ENCODE assay signal across 13 cellular contexts in genomic region chr2:3495956-3496355, GRCh38. TPM values are rescaled to one million over a fixed set of nuclear protein-coding genes. Genes with fewer than 3 reads are reported as not detected.
DNase-seq lines count a peak whose midpoint lies in the region; ATAC-seq and TF ChIP-seq lines count a peak whose summit lies in the region.
"Had no signal": no experiment of that assay in that cellular context is flagged by ENCODE, and none has a peak within 500 bp of the region (broad histone marks: within the 10 kb centered on the region; RNA-seq: fewer than 3 reads in every experiment).

No MANE protein-coding gene starts in this region.

- ATAC-seq in heart left ventricle = no peak
- ATAC-seq in stimulated activated naive B cell treated with anti-CD40 and anti-IgM and Interleukin-4, amounts not matched to agents 10 μg/mL and 1 μg/mL and 100 μg/mL, for 72 hours (replicated peaks) = no peak
- no peak for ATAC-seq in GM19455 (IDR thresholded peaks at IDR 0.05; ENCODE audit: unreplicated experiment)
- ATAC-seq in psoas muscle = no peak
- ATAC-seq: GM23338 had no signal

- peak; percentile 43 for DNase-seq in right atrium auricular region (ENCODE audit: low spot score)
- no peak for DNase-seq in heart left ventricle
- DNase-seq in islet precursor cell = peak; percentile 8
- DNase-seq in neural progenitor cell (ENCODE audit: low spot score) = no peak
- no peak for DNase-seq in stimulated activated naive B cell treated with anti-CD40 and anti-IgM and Interleukin-4, amounts not matched to agents 10 μg/mL and 1 μg/mL and 100 μg/mL, for 72 hours
- no peak for DNase-seq in psoas muscle
- no peak for DNase-seq in activated CD4-positive, alpha-beta T cell treated with anti-CD3 and anti-CD28 coated beads, Interleukin-2, amount 50 U/mL, for 4 hours
- DNase-seq: Caco-2; CD4-positive, alpha-beta T cell; HCEC 1CT had no signal

- H3K36me3 Mint-ChIP-seq in neural progenitor cell = peaks cover 19% of the 10 kb centered on the region
- H3K36me3 Mint-ChIP-seq in stimulated activated naive B cell treated with anti-CD40 and anti-IgM and Interleukin-4, amounts not matched to agents 10 μg/mL and 1 μg/mL and 100 μg/mL, for 72 hours = peaks cover 30 to 45% of the 10 kb centered on the region in 2 donors

- no peak overlapping the region for H3K9ac ChIP-seq in neural progenitor cell

- 94 to 95% (median 94%) methylated on average over 11 of the region's 11 CpGs for WGBS in heart left ventricle, 4 donors
- WGBS in psoas muscle, 3 donors = 84 to 89% (median 88%) methylated on average over 11 of the region's 11 CpGs

- no peak for TF ChIP-seq POLR2A in heart left ventricle (IDR thresholded peaks at IDR 0.05)

- H3K27ac Mint-ChIP-seq in neural progenitor cell = peak overlapping the region; percentile 26
- H3K27ac Mint-ChIP-seq in stimulated activated naive B cell treated with anti-CD40 and anti-IgM and Interleukin-4, amounts not matched to agents 10 μg/mL and 1 μg/mL and 100 μg/mL, for 72 hours = peak overlapping the region; percentile 2
- H3K27ac Mint-ChIP-seq: CD4-positive, alpha-beta T cell; GM23338 had no signal

- no peak overlapping the region for H3K4me3 ChIP-seq in right atrium auricular region
- H3K4me3 ChIP-seq in heart left ventricle = no peak overlapping the region
- H3K4me3 ChIP-seq in neural progenitor cell = no peak overlapping the region
- H3K4me3 ChIP-seq in psoas muscle = no peak overlapping the region
- H3K4me3 ChIP-seq: GM23338 had no signal

- H3K27me3 Mint-ChIP-seq in neural progenitor cell (ENCODE audit: insufficient read depth, low read depth) = no peaks in the 10 kb centered on the region
- no peaks in the 10 kb centered on the region for H3K27me3 Mint-ChIP-seq in stimulated activated naive B cell treated with anti-CD40 and anti-IgM and Interleukin-4, amounts not matched to agents 10 μg/mL and 1 μg/mL and 100 μg/mL, for 72 hours
- H3K27me3 Mint-ChIP-seq: CD4-positive, alpha-beta T cell had no signal

- H2AFZ ChIP-seq in neural progenitor cell (replicated peaks) = no peak overlapping the region
- H2AFZ ChIP-seq: GM23338 had no signal

- H3K4me2 ChIP-seq in neural progenitor cell = no peak overlapping the region
- H3K4me2 ChIP-seq: GM23338 had no signal

- peaks cover 26% of the 10 kb centered on the region for H3K4me1 Mint-ChIP-seq in neural progenitor cell
- H3K4me1 Mint-ChIP-seq in stimulated activated naive B cell treated with anti-CD40 and anti-IgM and Interleukin-4, amounts not matched to agents 10 μg/mL and 1 μg/mL and 100 μg/mL, for 72 hours = no peaks in the 10 kb centered on the region

- H3K4me1 ChIP-seq in right atrium auricular region (peaks cover 0 to 13% of the 10 kb centered on the region in 2 donors), heart left ventricle (peaks cover 0 to 4% (median 0%) of the 10 kb centered on the region in 12 donors), neural progenitor cell (peaks cover 9% of the 10 kb centered on the region), psoas muscle (no peaks in the 10 kb centered on the region)
- H3K4me1 ChIP-seq: Caco-2 had no signal

- intact Hi-C loops in heart left ventricle (cut with DNase I) = no loop called here
- intact Hi-C loops in psoas muscle (cut with DNase I) = no loop called here

- H3K27ac ChIP-seq in right atrium auricular region = no peak overlapping the region
- no peak overlapping the region for H3K27ac ChIP-seq in heart left ventricle
- no peak overlapping the region for H3K27ac ChIP-seq in neural progenitor cell
- no peak overlapping the region for H3K27ac ChIP-seq in psoas muscle
- H3K27ac ChIP-seq: C4-2B had no signal

- no peaks in the 10 kb centered on the region for H4K20me1 ChIP-seq in neural progenitor cell (ENCODE audit: low read depth)

- H3F3A ChIP-seq in neural progenitor cell (ENCODE audit: low read depth) = peaks cover 6% of the 10 kb centered on the region

- H3K36me3 ChIP-seq in right atrium auricular region (peaks cover 56% of the 10 kb centered on the region), heart left ventricle (peaks cover 0 to 62% (median 58%) of the 10 kb centered on the region in 9 donors), neural progenitor cell (no peaks in the 10 kb centered on the region), psoas muscle (ENCODE audit: insufficient read depth in 1 of 2, low read depth in 1 of 2) (peaks cover 0 to 63% of the 10 kb centered on the region in 2 donors)

- H3K9me3 Mint-ChIP-seq in neural progenitor cell = no peaks in the 10 kb centered on the region
- no peaks in the 10 kb centered on the region for H3K9me3 Mint-ChIP-seq in stimulated activated naive B cell treated with anti-CD40 and anti-IgM and Interleukin-4, amounts not matched to agents 10 μg/mL and 1 μg/mL and 100 μg/mL, for 72 hours
- H3K9me3 Mint-ChIP-seq: CD4-positive, alpha-beta T cell; GM23338 had no signal

- no peaks in the 10 kb centered on the region for H3K79me2 ChIP-seq in neural progenitor cell (ENCODE audit: low read depth)

- H3K9me3 ChIP-seq in right atrium auricular region = no peaks in the 10 kb centered on the region
- no peaks in the 10 kb centered on the region for H3K9me3 ChIP-seq in heart left ventricle
- no peaks in the 10 kb centered on the region for H3K9me3 ChIP-seq in neural progenitor cell (ENCODE audit: low read depth)
- H3K9me3 ChIP-seq in psoas muscle = no peaks in the 10 kb centered on the region
- H3K9me3 ChIP-seq: Caco-2 had no signal

- TF ChIP-seq CTCF in right atrium auricular region (IDR thresholded peaks at IDR 0.05) (no peak), heart left ventricle (IDR thresholded peaks at IDR 0.05) (no peak), neural progenitor cell (IDR thresholded peaks at IDR 0.05) (no peak), psoas muscle (IDR thresholded peaks at IDR 0.05) (no peak)

- H3K4me3 Mint-ChIP-seq in neural progenitor cell = no peak overlapping the region
- no peak overlapping the region for H3K4me3 Mint-ChIP-seq in stimulated activated naive B cell treated with anti-CD40 and anti-IgM and Interleukin-4, amounts not matched to agents 10 μg/mL and 1 μg/mL and 100 μg/mL, for 72 hours
- H3K4me3 Mint-ChIP-seq: CD4-positive, alpha-beta T cell; GM23338 had no signal

- H3K27me3 ChIP-seq in right atrium auricular region (no peaks in the 10 kb centered on the region), heart left ventricle (no peaks in the 10 kb centered on the region), neural progenitor cell (no peaks in the 10 kb centered on the region), psoas muscle (ENCODE audit: insufficient read depth in 3 of 3, low read length in 2 of 3) (no peaks in the 10 kb centered on the region)

RNA-seq across cellular contexts. Expression of gene ADI1, which starts 23.4 kb away (rescaled TPM):
- total RNA-seq in right atrium auricular region (100 to 1,000 TPM; 130 to 184 TPM), heart left ventricle (100 to 1,000 TPM in 8 of 9 donors, 10 to 100 TPM in 1; 94.6 to 200 (median 172) TPM), neural progenitor cell (ENCODE audit: low replicate concordance) (19.0 and 29.3 TPM in 2 replicates), psoas muscle (100 to 1,000 TPM in 2 of 4 donors, 10 to 100 TPM in 2; 42.5 to 137 (median 76.1) TPM)
- polyA plus RNA-seq in heart left ventricle (100 to 1,000 TPM in 1 of 2 donors, 10 to 100 TPM in 1; 69.2 to 139 TPM), psoas muscle (10 to 100 TPM; 42.7 to 95.0 (median 43.7) TPM)

Comparison
In these comparisons a context has a peak if more than half of its experiments do, and no peak if none do; other contexts are left out.
1. DNase-seq: peak in right atrium auricular region (single experiment) and islet precursor cell (single experiment); none in heart left ventricle (0 of 5), neural progenitor cell (single experiment), stimulated activated naive B cell treated with anti-CD40 and anti-IgM and Interleukin-4, amounts not matched to agents 10 μg/mL and 1 μg/mL and 100 μg/mL, for 72 hours (single experiment), psoas muscle (0 of 2) and activated CD4-positive, alpha-beta T cell treated with anti-CD3 and anti-CD28 coated beads, Interleukin-2, amount 50 U/mL, for 4 hours (0 of 2).